23 cellular contexts compared by ENCODE assay signal in the genomic region with DNA sequence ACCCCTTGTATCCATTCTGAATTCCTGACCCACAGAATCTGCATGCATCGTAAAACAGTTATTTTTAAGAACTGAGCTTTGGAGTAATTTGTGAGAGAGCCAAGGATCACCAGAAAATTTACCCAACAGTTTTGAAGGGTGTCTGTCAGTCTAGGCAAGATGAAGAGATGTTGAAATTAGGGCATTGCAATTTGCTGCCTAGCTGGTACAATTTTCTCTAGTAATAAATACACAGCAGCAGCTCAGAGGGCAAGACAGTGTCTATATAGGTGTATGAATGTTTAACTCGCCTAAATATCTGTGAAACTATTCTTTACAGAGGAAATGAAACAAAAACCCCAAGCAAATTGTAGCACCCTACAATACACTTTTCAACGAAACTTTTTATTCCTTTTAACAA.
"Had no signal": no experiment of that assay in that cellular context is flagged by ENCODE, and none has a peak within 500 bp of the region (broad histone marks: within the 10 kb centered on the region; RNA-seq: fewer than 3 reads in every experiment).

No MANE protein-coding gene starts in this region.

- H3K4me3 Mint-ChIP-seq: activated B cell treated with CpG ODN at 0.5 μM for 24 hours; activated CD8-positive, alpha-beta memory T cell treated with anti-CD3 and anti-CD28 coated beads, Interleukin-2, amount 10 ng/mL, durations not matched to agents 7 days and 5 days; activated CD8-positive, alpha-beta T cell treated with anti-CD3 and anti-CD28 coated beads, Interleukin-2, amount 10 ng/mL, durations not matched to agents 7 days and 5 days; activated naive CD8-positive, alpha-beta T cell; naive thymus-derived CD8-positive, alpha-beta T cell; neural crest cell; T-helper 2 cell treated with Interferon-gamma antibody and Interleukin-4, amounts not matched to agents 5 μg/mL and 100 μg/mL, for 36 hours had no signal

- H3K9me3 Mint-ChIP-seq: activated B cell treated with CpG ODN at 0.5 μM for 24 hours; neural crest cell; T-helper 2 cell treated with Interferon-gamma antibody and Interleukin-4, amounts not matched to agents 5 μg/mL and 100 μg/mL, for 36 hours; type B pancreatic cell had no signal

- H3K27me3 ChIP-seq: ascending aorta, brain microvascular endothelial cell, foreskin keratinocyte, right atrium auricular region, uterus had no signal

- H3K4me3 ChIP-seq: ascending aorta, esophagus muscularis mucosa, heart right ventricle, right atrium auricular region, uterus had no signal

- H3K27me3 Mint-ChIP-seq: activated B cell treated with CpG ODN at 0.5 μM for 24 hours; activated CD8-positive, alpha-beta memory T cell treated with anti-CD3 and anti-CD28 coated beads, Interleukin-2, amount 10 ng/mL, durations not matched to agents 7 days and 5 days; activated naive CD8-positive, alpha-beta T cell had no signal

- DNase-seq: activated B cell treated with CpG ODN at 0.5 μM for 24 hours; activated CD8-positive, alpha-beta memory T cell treated with anti-CD3 and anti-CD28 coated beads, Interleukin-2, amount 10 ng/mL, durations not matched to agents 7 days and 5 days; activated CD8-positive, alpha-beta T cell treated with anti-CD3 and anti-CD28 coated beads, Interleukin-2, amount 10 ng/mL, durations not matched to agents 7 days and 5 days; activated naive CD4-positive, alpha-beta T cell; activated T-cell treated with anti-CD3 and anti-CD28 coated beads, Interleukin-2, amount 50 U/mL, for 48 hours; brain microvascular endothelial cell; foreskin keratinocyte; heart right ventricle; left ventricle myocardium superior; naive thymus-derived CD8-positive, alpha-beta T cell; nucleus accumbens; stimulated activated CD4-positive, alpha-beta T cell treated with anti-CD3 and anti-CD28 coated beads, Interleukin-2, amount 100 ng/mL, for 48 hours; stimulated activated naive CD4-positive, alpha-beta T cell treated with Interleukin-2 at 50 U/mL for 16 hours; T-helper 1 cell; uterus had no signal

- H3K4me1 Mint-ChIP-seq: activated B cell treated with CpG ODN at 0.5 μM for 24 hours; activated CD8-positive, alpha-beta memory T cell treated with anti-CD3 and anti-CD28 coated beads, Interleukin-2, amount 10 ng/mL, durations not matched to agents 7 days and 5 days; naive thymus-derived CD8-positive, alpha-beta T cell had no signal

- H3K9me3 ChIP-seq: ascending aorta, esophagus muscularis mucosa, heart right ventricle, right atrium auricular region, uterus had no signal

- ATAC-seq: activated CD8-positive, alpha-beta memory T cell treated with anti-CD3 and anti-CD28 coated beads, Interleukin-2, amount 10 ng/mL, durations not matched to agents 7 days and 5 days; activated CD8-positive, alpha-beta T cell treated with anti-CD3 and anti-CD28 coated beads, Interleukin-2, amount 10 ng/mL, durations not matched to agents 7 days and 5 days; foreskin keratinocyte; heart right ventricle; left ventricle myocardium superior; naive thymus-derived CD8-positive, alpha-beta T cell had no signal

- H3K4me1 ChIP-seq: ascending aorta, esophagus muscularis mucosa, foreskin keratinocyte, heart right ventricle, parathyroid adenoma, right atrium auricular region, uterus had no signal

- H3K27ac ChIP-seq: ascending aorta, brain microvascular endothelial cell, esophagus muscularis mucosa, foreskin keratinocyte, heart right ventricle, parathyroid adenoma, right atrium auricular region, uterus had no signal

- H3K36me3 ChIP-seq: ascending aorta, brain microvascular endothelial cell, esophagus muscularis mucosa, heart right ventricle, right atrium auricular region, uterus had no signal

- H3K36me3 Mint-ChIP-seq: activated CD8-positive, alpha-beta memory T cell treated with anti-CD3 and anti-CD28 coated beads, Interleukin-2, amount 10 ng/mL, durations not matched to agents 7 days and 5 days; activated naive CD8-positive, alpha-beta T cell; naive thymus-derived CD8-positive, alpha-beta T cell; type B pancreatic cell had no signal

- H3K27ac Mint-ChIP-seq: activated B cell treated with CpG ODN at 0.5 μM for 24 hours; activated CD8-positive, alpha-beta memory T cell treated with anti-CD3 and anti-CD28 coated beads, Interleukin-2, amount 10 ng/mL, durations not matched to agents 7 days and 5 days; activated CD8-positive, alpha-beta T cell treated with anti-CD3 and anti-CD28 coated beads, Interleukin-2, amount 10 ng/mL, durations not matched to agents 7 days and 5 days; activated naive CD8-positive, alpha-beta T cell; T-helper 2 cell treated with Interferon-gamma antibody and Interleukin-4, amounts not matched to agents 5 μg/mL and 100 μg/mL, for 36 hours; type B pancreatic cell had no signal
